In the genomic region with DNA sequence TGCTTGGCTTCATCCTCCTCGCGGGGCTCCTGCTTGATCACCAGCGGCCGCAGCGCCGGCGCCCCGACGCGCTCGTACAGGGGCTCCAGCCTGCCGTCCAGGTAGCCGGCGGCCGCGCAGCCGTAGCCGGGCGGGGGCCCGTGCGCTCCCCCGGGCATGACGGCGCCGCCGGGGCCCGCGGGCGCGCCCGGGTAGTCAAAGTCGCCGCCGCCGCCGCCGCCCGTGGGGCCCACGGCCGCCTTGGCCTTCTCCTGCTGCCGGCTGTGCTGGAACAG, we compare ENCODE assay signal across 7 cellular contexts. TPM values are rescaled to one million over a fixed set of nuclear protein-coding genes. Genes with fewer than 3 reads are reported as not detected.
A peak's percentile ranks its signal among the peaks of the same experiment; 100 is the strongest.
DNase-seq lines count a peak whose midpoint lies in the region; ATAC-seq, FAIRE-seq and TF ChIP-seq lines count a peak whose summit lies in the region.

No MANE protein-coding gene starts in this region.

- H3K27me3 ChIP-seq in HL-60 (ENCODE audit: insufficient read depth, poor library complexity, severe bottlenecking) (no peaks in the 10 kb centered on the region), bronchial epithelial cell (ENCODE audit: control insufficient read depth, insufficient read depth, low read length) (no peaks in the 10 kb centered on the region), lung (ENCODE audit: control insufficient read depth, insufficient read depth) (no peaks in the 10 kb centered on the region), tibial nerve (peaks cover 0 to 18% of the 10 kb centered on the region in 2 donors)

- DNase-seq in HL-60 (ENCODE audit: low read depth in 1 of 2, low spot score in 1 of 2): no peak
- no peak for DNase-seq in bronchial epithelial cell (ENCODE audit: low read depth)
- no peak for DNase-seq in lung (ENCODE audit: low spot score)
- DNase-seq in tibial nerve (ENCODE audit: low spot score in 2 of 2): no peak
- DNase-seq in middle frontal gyrus (ENCODE audit: extremely low spot score, low spot score): no peak

- no peak for FAIRE-seq in bronchial epithelial cell (lab: Jason Lieb, UNC)

- TF ChIP-seq EP300 in tibial nerve (IDR thresholded peaks at IDR 0.05): no peak

- peaks cover 0 to 18% of the 10 kb centered on the region in 2 donors for H3K4me1 ChIP-seq in lung (ENCODE audit: control insufficient read depth in 2 of 2, insufficient read depth in 2 of 2, low read length in 2 of 2)
- H3K4me1 ChIP-seq in tibial nerve: peaks cover 0 to 46% (median 8%) of the 10 kb centered on the region in 4 donors

- TF ChIP-seq CTCF in HL-60 (IDR thresholded peaks at IDR 0.05; ENCODE audit: insufficient read depth, low read length): no peak
- TF ChIP-seq CTCF in bronchial epithelial cell (IDR thresholded peaks at IDR 0.05; ENCODE audit: insufficient read depth, low read length, severe bottlenecking): no peak
- no peak for TF ChIP-seq CTCF in lung (IDR thresholded peaks at IDR 0.05; ENCODE audit: control extremely low read depth, extremely low read depth)
- no peak for TF ChIP-seq CTCF in tibial nerve (IDR thresholded peaks at IDR 0.05)

- H3K4me3 ChIP-seq in HL-60 (replicated peaks; ENCODE audit: insufficient read depth, low read length) (peak overlapping the region; percentile 74), bronchial epithelial cell (ENCODE audit: low read depth, low read length) (peak overlapping the region; percentile 61), lung (peak overlapping the region; percentile 68), tibial nerve (peak overlapping the region in 3 of 4 donors; percentile 46 to 87 (median 67))

- H3K27ac ChIP-seq in HL-60 (replicated peaks) (peak overlapping the region; percentile 70), lung (ENCODE audit: low read depth in 1 of 2, low read length in 1 of 2) (peak overlapping the region in 1 of 2 donors; percentile 80), tibial nerve (peak overlapping the region in 2 of 4 donors; percentile 77 to 90)

- H3K36me3 ChIP-seq in bronchial epithelial cell (ENCODE audit: control insufficient read depth, insufficient read depth, low read length) (peaks cover 2% of the 10 kb centered on the region), lung (ENCODE audit: control insufficient read depth in 2 of 2, insufficient read depth in 2 of 2, low read length in 2 of 2) (no peaks in the 10 kb centered on the region), tibial nerve (no peaks in the 10 kb centered on the region)

- WGBS in lung, 2 donors: 1% methylated on average over 18 to 41 of the region's 41 CpGs
- 6% methylated on average over 9 of the region's 41 CpGs; no CpG with 5 or more reads in 1 of the 2 donors for WGBS in tibial nerve, 2 donors

- no peaks in the 10 kb centered on the region for H3K9me3 ChIP-seq in lung (ENCODE audit: control insufficient read depth in 2 of 2, insufficient read depth in 1 of 2, low read length in 1 of 2)
- no peaks in the 10 kb centered on the region for H3K9me3 ChIP-seq in tibial nerve

- TF ChIP-seq POLR2A in tibial nerve (IDR thresholded peaks at IDR 0.05): no peak

- ATAC-seq in lung (ENCODE audit: insufficient read depth, low FRiP score) (no peak), HG03025 (IDR thresholded peaks at IDR 0.05; ENCODE audit: low FRiP score, unreplicated experiment) (no peak), GM18519 (IDR thresholded peaks at IDR 0.05; ENCODE audit: low FRiP score, unreplicated experiment) (no peak)

RNA-seq across cellular contexts. Expression of a gene that starts 0.5 kb away (rescaled TPM):
- total RNA-seq in bronchial epithelial cell (10.8 and 17.4 TPM in 2 replicates), lung (10 to 100 TPM; 51.3 to 71.0 TPM), tibial nerve (100 to 1,000 TPM in 1 of 4 donors, 10 to 100 TPM in 3; 33.9 to 204 (median 65.4) TPM)
- 10 to 100 TPM; 20.4 to 93.8 TPM for polyA plus RNA-seq in lung
